Comparison of ENCODE assay signal across 1 cellular context in genomic region chr2:185787530-185788145, GRCh38.
A peak's percentile ranks its signal among the peaks of the same experiment; 100 is the strongest.
TF ChIP-seq lines count a peak whose summit lies in the region.

No MANE protein-coding gene starts in this region.

TF ChIP-seq in endothelial cell of umbilical vein, 7 proteins besides CTCF, POLR2A, EP300 and RAD21:
- TF ChIP-seq POLR2AphosphoS5 (IDR thresholded peaks at IDR 0.05; ENCODE audit: insufficient read depth, low read depth, low read length) (no peak), FOS (IDR thresholded peaks at IDR 0.05; ENCODE audit: borderline replicate concordance, insufficient read depth, low read length) (peak; percentile 67)
TF ChIP-seq in endothelial cell of umbilical vein: peak in this region for 1.
